Comparison of ENCODE assay signal across 23 cellular contexts in the genomic region with DNA sequence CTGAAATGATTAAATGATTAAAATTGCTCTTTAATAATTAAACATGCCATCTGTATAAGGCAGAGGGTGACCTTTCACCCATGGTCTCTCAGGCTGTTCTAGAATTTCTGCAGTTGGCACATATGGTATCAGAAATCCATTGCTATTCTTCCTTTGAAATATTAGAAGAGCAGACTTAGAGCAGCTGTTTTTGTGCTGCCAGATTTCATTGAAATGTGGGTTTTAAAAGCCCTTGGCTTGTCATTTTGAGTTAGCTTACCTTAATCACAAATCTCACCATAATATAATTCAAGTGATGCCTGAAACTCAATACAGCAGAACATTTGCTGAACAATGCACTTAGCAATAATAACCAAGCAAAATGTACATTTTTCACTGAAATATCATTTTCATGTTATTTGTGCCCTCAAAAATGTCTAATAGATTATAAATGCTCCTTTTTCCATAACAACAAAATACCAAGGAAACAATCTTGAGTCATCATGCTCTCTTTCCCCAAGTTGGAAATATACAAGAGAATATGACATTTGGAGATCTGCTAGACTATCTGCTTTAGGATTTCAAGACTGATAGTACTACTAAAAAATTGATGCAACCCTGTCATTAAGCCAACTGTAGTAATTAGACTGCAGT. TPM values are rescaled to one million over a fixed set of nuclear protein-coding genes. Genes with fewer than 3 reads are reported as not detected.
DNase-seq lines count a peak whose midpoint lies in the region; ATAC-seq and TF ChIP-seq lines count a peak whose summit lies in the region.
"Had no signal": no experiment of that assay in that cellular context is flagged by ENCODE, and none has a peak within 500 bp of the region (broad histone marks: within the 10 kb centered on the region; RNA-seq: fewer than 3 reads in every experiment).

No MANE protein-coding gene starts in this region.

- H3K4me3 ChIP-seq in SK-N-MC (no peak overlapping the region), right lobe of liver (no peak overlapping the region)

- TF ChIP-seq POLR2A in right lobe of liver (IDR thresholded peaks at IDR 0.05) (no peak), GM18505 (IDR thresholded peaks at IDR 0.05; ENCODE audit: borderline replicate concordance, extremely low read depth, insufficient read depth, insufficient read length) (no peak)

- DNase-seq in AG09319 (ENCODE audit: extremely low read depth, low read depth) = peak; percentile 85
- DNase-seq in NCI-H1694 (lab: John Stamatoyannopoulos, UW) = peak; percentile 31
- no peak for DNase-seq in SK-N-MC (ENCODE audit: low read depth, low spot score)
- no peak for DNase-seq in right lobe of liver
- DNase-seq: Calu3; CD4-positive, CD25-positive, alpha-beta regulatory T cell; HFFc6; KBM-7; NCI-H1092 treated with DMSO at 0.1 percent for 48 hours; NCI-H187; NCI-H345; NCI-H748 treated with DMSO at 0.1 percent for 48 hours; SW 1271 had no signal

- H3K9ac ChIP-seq in SK-N-MC (ENCODE audit: insufficient read length) = no peak overlapping the region

- ATAC-seq in right lobe of liver (peak; percentile 39 to 67 (median 48)), GM21526 (IDR thresholded peaks at IDR 0.05; ENCODE audit: low FRiP score, unreplicated experiment) (no peak), HG02588 (IDR thresholded peaks at IDR 0.05; ENCODE audit: unreplicated experiment) (no peak), GM18505 (IDR thresholded peaks at IDR 0.05; ENCODE audit: unreplicated experiment) (no peak)
- ATAC-seq: Panc1, Right ventricle myocardium inferior had no signal

- H3K9me3 ChIP-seq in SK-N-MC (ENCODE audit: low read depth, low read length) (no peaks in the 10 kb centered on the region), right lobe of liver (no peaks in the 10 kb centered on the region)

- TF ChIP-seq CTCF in AG09319 (IDR thresholded peaks at IDR 0.05; ENCODE audit: low read depth, low read length) (no peak), right lobe of liver (IDR thresholded peaks at IDR 0.05) (no peak)

- H3K36me3 ChIP-seq in SK-N-MC (ENCODE audit: insufficient read depth, low read length) = no peaks in the 10 kb centered on the region
- no peaks in the 10 kb centered on the region for H3K36me3 ChIP-seq in right lobe of liver

- no peaks in the 10 kb centered on the region for H3K27me3 ChIP-seq in right lobe of liver

- H3K27ac ChIP-seq in SK-N-MC = 0 out of 2 replicates have a peak overlapping the region, but pooled peaks have one; percentile 82
- H3K27ac ChIP-seq in right lobe of liver = peak overlapping the region in 2 of 3 donors; percentile 50 to 60
- H3K27ac ChIP-seq: HL-60 had no signal

- intact Hi-C loops in right lobe of liver (cut with DNase I) = no loop called here

- peaks cover 0 to 44% (median 5%) of the 10 kb centered on the region in 4 donors for H3K4me1 ChIP-seq in right lobe of liver

RNA-seq across cellular contexts. Expression of gene PTTG1IP2, which starts 16.1 kb away (rescaled TPM):
- total RNA-seq in right lobe of liver = not detected
- total RNA-seq: A673; Calu3; CD4-positive, CD25-positive, alpha-beta regulatory T cell; Daoy; H4; HFFc6; MCF 10A; Right ventricle myocardium inferior had no signal

RNA-seq across cellular contexts. Expression of gene CLDN12, which starts 50.1 kb away (rescaled TPM):
- total RNA-seq in right lobe of liver = 10 to 100 TPM; 33.5 to 62.9 (median 45.9) TPM

Comparison
In these comparisons a context has a peak if more than half of its experiments do, and no peak if none do; other contexts are left out.
1. DNase-seq: peak in AG09319 (single experiment) and NCI-H1694 (single experiment); none in SK-N-MC (single experiment) and right lobe of liver (0 of 3).
2. ATAC-seq: peak in right lobe of liver (4 of 4); none in GM21526 (single experiment), HG02588 (single experiment) and GM18505 (single experiment).